In the genomic region with DNA sequence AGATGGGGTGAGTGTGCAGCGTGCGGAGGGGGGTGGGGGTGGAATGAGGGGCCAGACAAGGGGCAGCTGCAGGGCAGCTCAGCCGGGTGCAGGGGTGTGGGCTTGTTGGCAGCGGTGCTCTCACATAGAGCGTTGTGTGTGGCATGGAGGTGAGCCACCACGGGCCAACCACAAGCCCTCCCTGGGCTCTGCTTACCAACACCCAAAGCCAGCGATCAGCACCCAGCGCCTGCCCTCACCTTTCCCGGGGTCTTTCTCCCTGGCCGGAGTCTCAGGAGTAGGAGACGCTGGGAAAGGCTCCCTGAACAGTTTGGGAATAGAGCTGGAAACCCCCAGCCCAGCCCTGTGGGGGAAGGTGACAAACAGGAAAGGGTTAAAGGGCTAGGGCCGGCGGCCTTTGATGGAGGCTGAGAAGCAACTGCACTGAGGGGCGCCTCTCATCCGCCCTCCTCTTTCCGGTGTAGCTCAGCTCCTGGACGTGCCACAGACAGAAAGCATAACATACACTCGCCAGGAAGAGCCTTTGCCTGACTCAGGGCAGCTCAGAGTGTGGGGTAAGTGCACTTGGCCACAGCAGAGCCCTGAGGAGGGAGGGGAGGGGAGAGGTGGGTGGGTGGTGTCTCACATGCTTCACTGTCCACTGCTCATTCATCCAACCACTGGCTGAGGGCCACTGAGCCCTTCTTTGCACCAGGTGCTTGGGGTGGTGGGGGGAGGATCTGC, we compare ENCODE assay signal across 8 cellular contexts. TPM values are rescaled to one million over a fixed set of nuclear protein-coding genes. Genes with fewer than 3 reads are reported as not detected.
A peak's percentile ranks its signal among the peaks of the same experiment; 100 is the strongest.
DNase-seq lines count a peak whose midpoint lies in the region; ATAC-seq and TF ChIP-seq lines count a peak whose summit lies in the region.

No MANE protein-coding gene starts in this region.

- no peaks in the 10 kb centered on the region for H3K27me3 ChIP-seq in neutrophil

- H3K9me3 ChIP-seq in neutrophil: no peaks in the 10 kb centered on the region

- ATAC-seq in GM21447 (IDR thresholded peaks at IDR 0.05; ENCODE audit: unreplicated experiment): peak; percentile 33

- peak overlapping the region; percentile 63 for H3K27ac ChIP-seq in neutrophil

- DNase-seq in Caki2 (ENCODE audit: low read depth) (peak; percentile 82), LNCaP clone FGC (ENCODE audit: low read depth) (no peak), fibroblast of gingiva (ENCODE audit: low read depth) (peak; percentile 52), T-helper 9 cell (no peak), occipital lobe (lab: John Stamatoyannopoulos, UW) (no peak)
- DNase-seq in activated CD8-positive, alpha-beta memory T cell treated with anti-CD3 and anti-CD28 coated beads for 24 hours: peak; percentile 79

- in situ Hi-C loops in Caki2 (cut with HindIII; ENCODE audit: low pct_unique_long_range_greater_than_20kb, low sequenced_read_pairs): no loop called here

- TF ChIP-seq CTCF in LNCaP clone FGC (IDR thresholded peaks at IDR 0.05; ENCODE audit: control insufficient read depth, extremely low read depth, insufficient read depth) (no peak), neutrophil (IDR thresholded peaks at IDR 0.05) (no peak)

- peaks cover 7% of the 10 kb centered on the region for H3K36me3 ChIP-seq in neutrophil

- H3K4me3 ChIP-seq in LNCaP clone FGC (ENCODE audit: low read depth, low read length): peak overlapping the region; percentile 65
- H3K4me3 ChIP-seq in neutrophil (ENCODE audit: low read depth in 1 of 2, low read length in 1 of 2): peak overlapping the region; percentile 40 to 56

- peaks cover 58 to 63% of the 10 kb centered on the region in 2 experiments for H3K4me1 ChIP-seq in neutrophil (ENCODE audit: control insufficient read depth in 1 of 2, insufficient read depth in 1 of 2, low read depth in 1 of 2, low read length in 1 of 2)

RNA-seq across cellular contexts. Expression of a gene that starts 0.6 kb away (rescaled TPM):
- 21.0 and 24.6 TPM in 2 replicates for total RNA-seq in Caki2 (2014; rRNA removed; shearing (Covaris generic); ENCODE audit: low replicate concordance)
- total RNA-seq in occipital lobe: 1.1 TPM

RNA-seq across cellular contexts. Expression of a gene that starts 36.5 kb away (rescaled TPM):
- 0.09 and 0.47 TPM in 2 replicates for total RNA-seq in Caki2 (2014; rRNA removed; shearing (Covaris generic); ENCODE audit: low replicate concordance)
- total RNA-seq in occipital lobe: 0.62 TPM

Comparison
In these comparisons a context has a peak if more than half of its experiments do, and no peak if none do; other contexts are left out.
1. DNase-seq: peak in Caki2 (single experiment), activated CD8-positive, alpha-beta memory T cell treated with anti-CD3 and anti-CD28 coated beads for 24 hours (single experiment) and fibroblast of gingiva (single experiment); none in LNCaP clone FGC (single experiment), T-helper 9 cell (single experiment) and occipital lobe (single experiment).
2. RNA of a gene that starts 0.6 kb away (total RNA-seq): 21.0 to 24.6 TPM in Caki2; 1.1 TPM in occipital lobe (single experiment); every median in the first group is over 10 times any median in the second.